Comparison of ENCODE assay signal across 1 cellular context in the genomic region with DNA sequence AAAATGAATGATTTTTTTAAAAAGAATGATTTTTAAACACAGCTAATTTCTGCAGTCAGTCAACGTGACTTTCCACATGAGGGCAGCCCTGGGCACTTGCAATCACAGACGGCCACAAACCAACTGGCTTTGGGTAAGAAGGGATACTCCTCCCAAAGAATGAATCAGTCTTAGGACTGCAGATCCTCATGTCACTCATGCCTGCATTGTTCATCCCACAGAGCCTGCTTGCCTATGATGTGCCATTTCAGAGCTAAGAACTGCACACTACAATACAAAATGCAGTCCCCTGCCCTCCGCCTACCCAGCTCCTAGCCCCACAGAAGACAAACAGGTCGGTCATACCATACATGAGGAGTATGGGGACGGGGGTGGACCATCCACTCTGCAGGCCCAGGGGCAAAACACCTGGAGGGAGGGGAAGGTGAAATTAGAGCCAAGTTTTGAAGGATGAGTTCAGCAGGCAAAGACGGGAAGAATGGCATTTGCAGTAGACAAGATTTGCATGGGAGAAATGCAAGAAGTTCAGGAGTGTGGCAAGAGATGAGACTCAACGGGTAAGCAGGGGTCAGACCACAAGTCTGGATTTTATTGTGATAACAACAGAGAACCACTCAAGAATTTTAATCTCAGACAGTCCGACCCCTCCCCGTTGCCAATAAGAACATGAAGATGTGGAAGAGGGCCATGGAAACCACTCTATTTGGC.
TF ChIP-seq lines count a peak whose summit lies in the region.

No MANE protein-coding gene starts in this region.

TF ChIP-seq in WTC11, 78 proteins besides CTCF, POLR2A, EP300 and RAD21 (continued from another document):
- TF ChIP-seq AFF4 (CRISPR knock-in tag; IDR thresholded peaks at IDR 0.05; ENCODE audit: borderline replicate concordance) (no peak), TEAD1 (CRISPR knock-in tag; IDR thresholded peaks at IDR 0.05) (no peak), USF2 (CRISPR knock-in tag; IDR thresholded peaks at IDR 0.05) (no peak), ZNF396 (CRISPR knock-in tag; IDR thresholded peaks at IDR 0.05; ENCODE audit: borderline replicate concordance) (no peak), GRHL2 (CRISPR knock-in tag; IDR thresholded peaks at IDR 0.05; ENCODE audit: insufficient replicate concordance, severe bottlenecking) (no peak), ZNF263 (CRISPR knock-in tag; IDR thresholded peaks at IDR 0.05; ENCODE audit: low read depth) (no peak)
- TF ChIP-seq, protein P1, sequence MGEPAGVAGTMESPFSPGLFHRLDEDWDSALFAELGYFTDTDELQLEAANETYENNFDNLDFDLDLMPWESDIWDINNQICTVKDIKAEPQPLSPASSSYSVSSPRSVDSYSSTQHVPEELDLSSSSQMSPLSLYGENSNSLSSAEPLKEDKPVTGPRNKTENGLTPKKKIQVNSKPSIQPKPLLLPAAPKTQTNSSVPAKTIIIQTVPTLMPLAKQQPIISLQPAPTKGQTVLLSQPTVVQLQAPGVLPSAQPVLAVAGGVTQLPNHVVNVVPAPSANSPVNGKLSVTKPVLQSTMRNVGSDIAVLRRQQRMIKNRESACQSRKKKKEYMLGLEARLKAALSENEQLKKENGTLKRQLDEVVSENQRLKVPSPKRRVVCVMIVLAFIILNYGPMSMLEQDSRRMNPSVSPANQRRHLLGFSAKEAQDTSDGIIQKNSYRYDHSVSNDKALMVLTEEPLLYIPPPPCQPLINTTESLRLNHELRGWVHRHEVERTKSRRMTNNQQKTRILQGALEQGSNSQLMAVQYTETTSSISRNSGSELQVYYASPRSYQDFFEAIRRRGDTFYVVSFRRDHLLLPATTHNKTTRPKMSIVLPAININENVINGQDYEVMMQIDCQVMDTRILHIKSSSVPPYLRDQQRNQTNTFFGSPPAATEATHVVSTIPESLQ (CRISPR knock-in tag; IDR thresholded peaks at IDR 0.05), result no peak
- TF ChIP-seq, protein P2, sequence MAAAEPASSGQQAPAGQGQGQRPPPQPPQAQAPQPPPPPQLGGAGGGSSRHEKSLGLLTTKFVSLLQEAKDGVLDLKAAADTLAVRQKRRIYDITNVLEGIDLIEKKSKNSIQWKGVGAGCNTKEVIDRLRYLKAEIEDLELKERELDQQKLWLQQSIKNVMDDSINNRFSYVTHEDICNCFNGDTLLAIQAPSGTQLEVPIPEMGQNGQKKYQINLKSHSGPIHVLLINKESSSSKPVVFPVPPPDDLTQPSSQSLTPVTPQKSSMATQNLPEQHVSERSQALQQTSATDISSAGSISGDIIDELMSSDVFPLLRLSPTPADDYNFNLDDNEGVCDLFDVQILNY (CRISPR knock-in tag; IDR thresholded peaks at IDR 0.05), result no peak
TF ChIP-seq in WTC11: peak in this region for 0.
